Comparison of ENCODE assay signal across 14 cellular contexts in the genomic region with DNA sequence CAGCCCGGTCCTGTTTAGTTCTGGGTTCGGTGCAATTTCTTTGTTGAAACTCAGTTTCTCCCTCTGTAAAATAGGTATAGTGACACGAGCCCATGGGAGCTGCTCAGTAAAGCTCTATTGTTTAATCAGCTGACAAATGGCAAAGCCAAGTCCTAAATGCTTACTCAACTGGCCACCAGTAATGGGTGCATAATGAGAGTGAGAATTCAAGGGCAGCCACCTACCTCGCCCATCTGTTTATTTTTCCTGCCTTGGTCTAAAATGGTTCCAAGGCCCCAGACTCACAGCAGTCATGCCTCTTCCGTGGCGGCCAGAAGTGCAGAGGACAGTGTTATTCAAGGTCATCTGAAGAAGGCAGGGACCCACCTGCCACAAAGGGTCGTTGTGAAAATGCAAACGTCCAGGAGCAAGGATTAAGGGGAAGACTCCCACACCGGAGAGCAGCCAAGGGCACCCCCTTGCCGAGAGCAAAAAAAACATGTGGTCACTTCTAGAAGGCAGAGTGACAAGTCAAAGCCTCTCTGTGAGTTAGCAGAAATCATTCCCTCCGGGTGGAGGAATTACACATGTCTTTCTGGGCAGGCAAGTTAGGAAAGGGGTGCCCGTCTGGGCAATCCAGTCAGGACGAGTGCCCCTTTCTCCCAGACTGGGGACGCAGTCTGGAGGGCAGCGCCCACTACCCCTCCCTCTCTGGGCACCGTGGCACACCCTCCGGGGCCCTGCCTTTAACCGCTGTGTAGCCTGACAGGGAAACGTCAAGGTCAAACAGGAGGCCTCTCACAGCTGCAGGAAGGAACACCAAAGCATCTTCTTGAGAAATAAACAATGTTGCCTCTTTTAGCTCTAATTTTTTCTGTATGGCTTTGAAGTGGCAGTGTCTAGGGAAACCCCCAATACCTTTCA.
A peak's percentile ranks its signal among the peaks of the same experiment; 100 is the strongest.
DNase-seq lines count a peak whose midpoint lies in the region; ATAC-seq and TF ChIP-seq lines count a peak whose summit lies in the region.
"Had no signal": no experiment of that assay in that cellular context is flagged by ENCODE, and none has a peak within 500 bp of the region (broad histone marks: within the 10 kb centered on the region; RNA-seq: fewer than 3 reads in every experiment).

No MANE protein-coding gene starts in this region.

- H4K20me1 ChIP-seq in OCI-LY7 (ENCODE audit: insufficient read depth, low read length) (no peaks in the 10 kb centered on the region), osteoblast (ENCODE audit: insufficient read depth, low read length) (no peaks in the 10 kb centered on the region)

- H3K27me3 Mint-ChIP-seq in CD8-positive, alpha-beta T cell (ENCODE audit: low read depth) = no peaks in the 10 kb centered on the region
- H3K27me3 Mint-ChIP-seq in effector memory CD8-positive, alpha-beta T cell = peaks cover 0 to 4% of the 10 kb centered on the region in 2 donors
- peaks cover 4% of the 10 kb centered on the region for H3K27me3 Mint-ChIP-seq in glutamatergic neuron (ENCODE audit: unreplicated experiment)

- H3K36me3 ChIP-seq in CD8-positive, alpha-beta T cell (ENCODE audit: insufficient read depth, low read length) = no peaks in the 10 kb centered on the region
- peaks cover 9% of the 10 kb centered on the region for H3K36me3 ChIP-seq in OCI-LY7 (ENCODE audit: insufficient read depth, low read length)
- H3K36me3 ChIP-seq in osteoblast (ENCODE audit: insufficient read depth, low read length) = no peaks in the 10 kb centered on the region
- H3K36me3 ChIP-seq: vagina had no signal

- peaks cover 68% of the 10 kb centered on the region for H3K4me1 Mint-ChIP-seq in CD8-positive, alpha-beta T cell (ENCODE audit: low read depth)
- peaks cover 21 to 26% of the 10 kb centered on the region in 2 donors for H3K4me1 Mint-ChIP-seq in effector memory CD8-positive, alpha-beta T cell (ENCODE audit: low read depth in 2 of 2)
- no peaks in the 10 kb centered on the region for H3K4me1 Mint-ChIP-seq in glutamatergic neuron (ENCODE audit: low read depth, unreplicated experiment)

- no peaks in the 10 kb centered on the region for H3K36me3 Mint-ChIP-seq in CD8-positive, alpha-beta T cell
- peaks cover 4% of the 10 kb centered on the region for H3K36me3 Mint-ChIP-seq in effector memory CD8-positive, alpha-beta T cell (ENCODE audit: insufficient read depth)
- peaks cover 7% of the 10 kb centered on the region for H3K36me3 Mint-ChIP-seq in glutamatergic neuron (ENCODE audit: unreplicated experiment)

- TF ChIP-seq CTCF in CD8-positive, alpha-beta T cell (IDR thresholded peaks at IDR 0.05) = no peak
- TF ChIP-seq CTCF in OCI-LY7 (conservative IDR thresholded peaks at IDR 0.05; ENCODE audit: low read length) (no peak), glutamatergic neuron (IDR thresholded peaks at IDR 0.05; ENCODE audit: partially characterized antibody, unreplicated experiment) (no peak), osteoblast (IDR thresholded peaks at IDR 0.05; ENCODE audit: extremely low read depth, low read depth, low read length) (no peak)

- H3K79me2 ChIP-seq in OCI-LY7 (ENCODE audit: insufficient read depth, low read depth, low read length) (peaks cover 42% of the 10 kb centered on the region; the same call in 1 of the 2 replicates), osteoblast (ENCODE audit: insufficient read depth, low read length) (no peaks in the 10 kb centered on the region)

- peak; percentile 12 for ATAC-seq in CD8-positive, alpha-beta T cell
- no peak for ATAC-seq in effector memory CD8-positive, alpha-beta T cell (replicated peaks)
- ATAC-seq in sciatic nerve = peak; percentile 21
- ATAC-seq: activated CD4-positive, CD25-positive, alpha-beta regulatory T cell treated with anti-CD3 and anti-CD28 coated beads, Interleukin-2, amount 50 U/mL, for 24 hours; activated T-cell treated with anti-CD3 and anti-CD28 coated beads, Interleukin-2, amount 50 U/mL, for 4 hours had no signal

- H3K4me1 ChIP-seq in CD8-positive, alpha-beta T cell (ENCODE audit: insufficient read depth, low read length) = peaks cover 56% of the 10 kb centered on the region
- H3K4me1 ChIP-seq in OCI-LY7 (ENCODE audit: insufficient read depth, low read length, poor library complexity, severe bottlenecking) (peaks cover 94% of the 10 kb centered on the region), osteoblast (ENCODE audit: insufficient read depth, low read length) (peaks cover 7% of the 10 kb centered on the region)

- H3K27ac ChIP-seq in CD8-positive, alpha-beta T cell (ENCODE audit: low read depth, low read length) = no peak overlapping the region
- peak overlapping the region; percentile 96 for H3K27ac ChIP-seq in OCI-LY7 (ENCODE audit: low read depth, low read length, poor library complexity, severe bottlenecking)
- H3K27ac ChIP-seq in osteoblast (ENCODE audit: low read depth, low read length) = no peak overlapping the region
- H3K27ac ChIP-seq: GM23248, vagina had no signal

- H3K4me2 ChIP-seq in OCI-LY7 (ENCODE audit: low read length) = peak overlapping the region; percentile 84
- H3K4me2 ChIP-seq in osteoblast (ENCODE audit: insufficient read depth, low read length) = no peak overlapping the region

- no peak overlapping the region for H3K4me3 ChIP-seq in CD8-positive, alpha-beta T cell (ENCODE audit: low read depth, low read length)
- H3K4me3 ChIP-seq in OCI-LY7 (ENCODE audit: low read depth, low read length, poor library complexity, severe bottlenecking) = peak overlapping the region; percentile 67
- no peak overlapping the region for H3K4me3 ChIP-seq in osteoblast (ENCODE audit: insufficient read depth, low read length)
- H3K4me3 ChIP-seq: GM23248, vagina had no signal

- H3K27ac Mint-ChIP-seq in CD8-positive, alpha-beta T cell = peak overlapping the region; percentile 87
- peak overlapping the region; percentile 88 to 89 for H3K27ac Mint-ChIP-seq in effector memory CD8-positive, alpha-beta T cell
- no peak overlapping the region for H3K27ac Mint-ChIP-seq in glutamatergic neuron (ENCODE audit: unreplicated experiment)

- H2AFZ ChIP-seq in OCI-LY7 (ENCODE audit: low read length) (peak overlapping the region; percentile 5; the same call in 1 of the 2 replicates), osteoblast (ENCODE audit: low read length) (no peak overlapping the region)
- H2AFZ ChIP-seq: GM23248 had no signal

- TSS peak; percentile 65 for BruUV-seq in OCI-LY7 (replicated peaks; lab: Mats Ljungman, UMichigan)

- CTCF ChIA-PET in CD8-positive, alpha-beta T cell (lab: Charles Lee) = interaction anchor here (0.5 to 1.0 kb wide), 4 partner anchors 10 to 411 kb away, joined by 3 to 5 read pairs (median 4); no protein-coding TSS in a partner anchor
- CTCF ChIA-PET in OCI-LY7 (lab: Charles Lee; ENCODE audit: unreplicated experiment) = interaction anchor here (0.6 to 1.1 kb wide), 4 partner anchors 14 to 144 kb away, joined by 3 to 4 read pairs (median 3); no protein-coding TSS in a partner anchor

- peak overlapping the region; percentile 57 for H3K4me3 Mint-ChIP-seq in CD8-positive, alpha-beta T cell
- H3K4me3 Mint-ChIP-seq in effector memory CD8-positive, alpha-beta T cell = no peak overlapping the region
- H3K4me3 Mint-ChIP-seq in glutamatergic neuron (ENCODE audit: unreplicated experiment) = no peak overlapping the region
- H3K4me3 Mint-ChIP-seq: activated T-cell treated with anti-CD3 and anti-CD28 coated beads, Interleukin-2, amount 50 U/mL, for 4 hours had no signal

- H3K9me2 ChIP-seq in OCI-LY7 (ENCODE audit: insufficient read depth, low read length) = no peaks in the 10 kb centered on the region

- DNase-seq in CD8-positive, alpha-beta T cell = peak in 2 of 7 experiments; percentile 29 to 59
- DNase-seq in OCI-LY7 (ENCODE audit: low spot score) = peak; percentile 93
- DNase-seq in effector memory CD8-positive, alpha-beta T cell = no peak
- DNase-seq in sciatic nerve (ENCODE audit: low spot score) = no peak
- no peak for DNase-seq in glutamatergic neuron
- DNase-seq in osteoblast (ENCODE audit: insufficient read length, low spot score, missing footprints) = no peak
- no peak for DNase-seq in T1000 (lab: John Stamatoyannopoulos, UW)
- DNase-seq: activated T-cell treated with anti-CD3 and anti-CD28 coated beads, Interleukin-2, amount 50 U/mL, for 4 hours; Caco-2; GM23248; MV-4-11; stimulated activated CD4-positive, alpha-beta T cell treated with anti-CD3 and anti-CD28 coated beads, Interleukin-1b, Interleukin-23, amount 100 ng/mL, for 48 hours had no signal

- intact Hi-C loops in CD8-positive, alpha-beta T cell (cut with DNase I, micrococcal nuclease) = no loop called here
- intact Hi-C loops in OCI-LY7 (cut with micrococcal nuclease; ENCODE audit: unreplicated experiment) = loop anchor here (1.0 to 5.0 kb wide), 6 partner anchors 35 to 353 kb away; a partner anchor contains a TSS
- intact Hi-C loops in sciatic nerve (cut with DNase I) = loop anchor here (10.0 kb wide), 1 partner anchor 185 kb away; a partner anchor contains a TSS

- H3K9me3 ChIP-seq in CD8-positive, alpha-beta T cell (ENCODE audit: low read length) = no peaks in the 10 kb centered on the region
- H3K9me3 ChIP-seq in OCI-LY7 (ENCODE audit: low read length) (peaks cover 10% of the 10 kb centered on the region; the same call in 1 of the 2 replicates), osteoblast (ENCODE audit: low read depth, low read length) (no peaks in the 10 kb centered on the region)
- H3K9me3 ChIP-seq: Caco-2, vagina had no signal

- H3K27me3 ChIP-seq in CD8-positive, alpha-beta T cell (ENCODE audit: insufficient read depth, low read length) = no peaks in the 10 kb centered on the region
- H3K27me3 ChIP-seq in osteoblast (ENCODE audit: insufficient read depth, low read length) = no peaks in the 10 kb centered on the region
- H3K27me3 ChIP-seq: vagina had no signal

- POLR2A ChIA-PET in CD8-positive, alpha-beta T cell (lab: Charles Lee) = interaction anchor here (0.7 to 1.1 kb wide), 2 partner anchors 91 to 186 kb away, joined by 3 read pairs; a partner anchor contains a TSS
- POLR2A ChIA-PET in OCI-LY7 (lab: Charles Lee) = interaction anchor here (0.6 to 2.5 kb wide), 17 partner anchors 8 to 204 kb away, joined by 3 to 14 read pairs (median 3); no protein-coding TSS in a partner anchor

- H3K9me3 Mint-ChIP-seq in CD8-positive, alpha-beta T cell = no peaks in the 10 kb centered on the region
- H3K9me3 Mint-ChIP-seq in effector memory CD8-positive, alpha-beta T cell = no peaks in the 10 kb centered on the region
- H3K9me3 Mint-ChIP-seq in glutamatergic neuron (ENCODE audit: unreplicated experiment) = peaks cover 7% of the 10 kb centered on the region
- H3K9me3 Mint-ChIP-seq: activated T-cell treated with anti-CD3 and anti-CD28 coated beads, Interleukin-2, amount 50 U/mL, for 4 hours had no signal

Comparison
In these comparisons a context has a peak if more than half of its experiments do, and no peak if none do; other contexts are left out.
1. intact Hi-C loops: an anchor here in OCI-LY7 (1.0 to 5.0 kb wide) and sciatic nerve (10.0 kb wide); none called in CD8-positive, alpha-beta T cell.